ENCODE assay signal across 8 cellular contexts in genomic region chr15:88450125-88450798, GRCh38. TPM values are rescaled to one million over a fixed set of nuclear protein-coding genes. Genes with fewer than 3 reads are reported as not detected.
DNase-seq lines count a peak whose midpoint lies in the region; ATAC-seq and TF ChIP-seq lines count a peak whose summit lies in the region.

No MANE protein-coding gene starts in this region.

- intact Hi-C loops in left ventricle myocardium superior (cut with micrococcal nuclease), result no loop called here
- intact Hi-C loops in sigmoid colon (cut with DNase I), result no loop called here

- ATAC-seq in RWPE2 (ENCODE audit: low read depth) (peak; percentile 40; the same call in 2 of the 3 replicates), left ventricle myocardium superior (peak; percentile 54), GM21529 (IDR thresholded peaks at IDR 0.05; ENCODE audit: unreplicated experiment) (no peak)
- peak; percentile 66 to 80 for ATAC-seq in activated naive CD4-positive, alpha-beta T cell treated with anti-CD3 and anti-CD28 coated beads, Interleukin-2, amount 50 U/mL, for 72 hours

- POLR2A ChIA-PET in AG04450 (lab: Yijun Ruan, JAX), result no interaction called here

- peak; percentile 88 for TF ChIP-seq CTCF in AG04450 (IDR thresholded peaks at IDR 0.05; ENCODE audit: low read depth, low read length)
- peak; percentile 89 for TF ChIP-seq CTCF in GM12874 (IDR thresholded peaks at IDR 0.05; ENCODE audit: insufficient read depth, low read depth, low read length)
- peak; percentile 95 for TF ChIP-seq CTCF in RWPE2 (IDR thresholded peaks at IDR 0.05; ENCODE audit: poor library complexity, severe bottlenecking)
- TF ChIP-seq CTCF in sigmoid colon (IDR thresholded peaks at IDR 0.05), result peak in 3 of 4 experiments; percentile 16 to 35 (median 32)

- H3K36me3 Mint-ChIP-seq in activated naive CD4-positive, alpha-beta T cell treated with anti-CD3 and anti-CD28 coated beads, Interleukin-2, amount 50 U/mL, for 72 hours, result no peaks in the 10 kb centered on the region

- 5% methylated on average over 12 of the region's 12 CpGs for whole genome bisulfite sequencing in sigmoid colon, 2 donors

- H3K9me3 ChIP-seq in AG04450 (ENCODE audit: control insufficient read depth, insufficient read depth, low read length) (no peaks in the 10 kb centered on the region), RWPE2 (ENCODE audit: severe bottlenecking) (no peaks in the 10 kb centered on the region), sigmoid colon (no peaks in the 10 kb centered on the region)

- no peak for TF ChIP-seq POLR2A in sigmoid colon (IDR thresholded peaks at IDR 0.05)

- CTCF ChIA-PET in AG04450 (lab: Charles Lee), result interaction anchor here (0.6 to 1.6 kb wide), 13 partner anchors 10 to 208 kb away, joined by 3 to 7 read pairs (median 4); partner anchors contain the start of genes MRPL46 and MRPS11

- DNase-seq in AG04450 (ENCODE audit: low read depth, low spot score) (peak; percentile 26), HuH-7 (ENCODE audit: low spot score) (peak; percentile 78), RWPE2 (ENCODE audit: low spot score) (peak; percentile 80), left ventricle myocardium superior (peak; percentile 77), sigmoid colon (peak; percentile 68)
- peak; percentile 59 to 86 for DNase-seq in activated naive CD4-positive, alpha-beta T cell treated with anti-CD3 and anti-CD28 coated beads, Interleukin-2, amount 50 U/mL, for 72 hours (ENCODE audit: low spot score in 2 of 2)

- TF ChIP-seq EP300 in sigmoid colon (IDR thresholded peaks at IDR 0.05), result no peak

- H3K4me1 ChIP-seq in RWPE2 (ENCODE audit: insufficient read depth, poor library complexity, severe bottlenecking) (no peaks in the 10 kb centered on the region), sigmoid colon (peaks cover 0 to 14% (median 11%) of the 10 kb centered on the region in 4 donors)

- H3K36me3 ChIP-seq in RWPE2 (ENCODE audit: low read depth) (no peaks in the 10 kb centered on the region), sigmoid colon (no peaks in the 10 kb centered on the region)

- H3K9me3 Mint-ChIP-seq in activated naive CD4-positive, alpha-beta T cell treated with anti-CD3 and anti-CD28 coated beads, Interleukin-2, amount 50 U/mL, for 72 hours, result no peaks in the 10 kb centered on the region

- H3K27me3 ChIP-seq in AG04450 (ENCODE audit: control insufficient read depth, insufficient read depth, low read length), result peaks cover 5% of the 10 kb centered on the region
- no peaks in the 10 kb centered on the region for H3K27me3 ChIP-seq in RWPE2 (ENCODE audit: insufficient read depth, poor library complexity, severe bottlenecking)
- no peaks in the 10 kb centered on the region for H3K27me3 ChIP-seq in sigmoid colon

- no peak overlapping the region for H3K27ac Mint-ChIP-seq in activated naive CD4-positive, alpha-beta T cell treated with anti-CD3 and anti-CD28 coated beads, Interleukin-2, amount 50 U/mL, for 72 hours

- no peak overlapping the region for H3K4me3 ChIP-seq in AG04450 (ENCODE audit: low read depth, low read length)
- no peak overlapping the region for H3K4me3 ChIP-seq in RWPE2 (ENCODE audit: severe bottlenecking)
- H3K4me3 ChIP-seq in sigmoid colon, result no peak overlapping the region

- H3K27ac ChIP-seq in AG04450 (ENCODE audit: low read depth, low read length), result no peak overlapping the region
- H3K27ac ChIP-seq in RWPE2 (ENCODE audit: poor library complexity, severe bottlenecking), result no peak overlapping the region
- H3K27ac ChIP-seq in sigmoid colon, result no peak overlapping the region

RNA-seq across cellular contexts. Expression of gene MRPL46, which starts 16.9 kb away (rescaled TPM):
- polyA plus RNA-seq in AG04450 (2011; rRNA removed) (23.1 and 28.0 TPM in 2 replicates), sigmoid colon (10 to 100 TPM; 36.0 to 53.6 (median 45.8) TPM)
- polyA minus RNA-seq in AG04450 (2011; rRNA and poly(A)+ RNA removed), result 6.4 and 7.6 TPM in 2 replicates
- total RNA-seq in activated naive CD4-positive, alpha-beta T cell treated with anti-CD3 and anti-CD28 coated beads, Interleukin-2, amount 50 U/mL, for 72 hours, result 10 to 100 TPM; 24.1 to 36.0 TPM
- total RNA-seq in left ventricle myocardium superior (68.6 TPM), sigmoid colon (10 to 100 TPM; 15.9 to 46.6 (median 33.3) TPM)

RNA-seq across cellular contexts. Expression of gene MRPS11, which starts 17.2 kb away (rescaled TPM):
- polyA plus RNA-seq in AG04450 (2011; rRNA removed) (55.6 and 65.0 TPM in 2 replicates), sigmoid colon (10 to 100 TPM; 56.6 to 84.6 (median 81.7) TPM)
- polyA minus RNA-seq in AG04450 (2011; rRNA and poly(A)+ RNA removed), result 20.1 and 23.4 TPM in 2 replicates
- 10 to 100 TPM; 61.0 to 61.3 TPM for total RNA-seq in activated naive CD4-positive, alpha-beta T cell treated with anti-CD3 and anti-CD28 coated beads, Interleukin-2, amount 50 U/mL, for 72 hours
- total RNA-seq in left ventricle myocardium superior (73.3 TPM), sigmoid colon (10 to 100 TPM; 18.8 to 46.0 (median 38.4) TPM)

Comparison
In these comparisons a context has a peak if more than half of its experiments do, and no peak if none do; other contexts are left out.
1. DNase-seq: peak in every context shown above with its lines; median percentile 80 in RWPE2; 78 in HuH-7; 77 in left ventricle myocardium superior; 72 in activated naive CD4-positive, alpha-beta T cell treated with anti-CD3 and anti-CD28 coated beads, Interleukin-2, amount 50 U/mL, for 72 hours; 68 in sigmoid colon; 26 in AG04450.
2. CTCF ChIP-seq: peak in every context shown above with its lines; median percentile 95 in RWPE2; 89 in GM12874; 88 in AG04450; 32 in sigmoid colon.